In genomic region chr12:14920475-14921126, GRCh38 we compare ENCODE assay signal across 13 cellular contexts. TPM values are rescaled to one million over a fixed set of nuclear protein-coding genes. Genes with fewer than 3 reads are reported as not detected.
DNase-seq lines count a peak whose midpoint lies in the region; ATAC-seq and TF ChIP-seq lines count a peak whose summit lies in the region.
"Had no signal": no experiment of that assay in that cellular context is flagged by ENCODE, and none has a peak within 500 bp of the region (broad histone marks: within the 10 kb centered on the region; RNA-seq: fewer than 3 reads in every experiment).

No MANE protein-coding gene starts in this region.

- H3K9me3 ChIP-seq in CD4-positive, alpha-beta memory T cell (ENCODE audit: control insufficient read depth in 1 of 2, low read length in 2 of 2) = no peaks in the 10 kb centered on the region
- no peaks in the 10 kb centered on the region for H3K9me3 ChIP-seq in effector memory CD4-positive, alpha-beta T cell (ENCODE audit: control insufficient read depth, low read length)
- H3K9me3 ChIP-seq: BE2C had no signal

- POLR2A ChIA-PET in CD4-positive, alpha-beta memory T cell (lab: Charles Lee; ENCODE audit: partially characterized antibody) = interaction anchor here (1.0 to 1.9 kb wide), 5 partner anchors 9 to 151 kb away, joined by 3 to 6 read pairs (median 5); partner anchors contain the start of gene ERP27

- H3K4me3 Mint-ChIP-seq in CD4-positive, alpha-beta memory T cell = peak overlapping the region in 1 of 8 donors; percentile 27

- no peak overlapping the region for H3K4me3 ChIP-seq in CD4-positive, alpha-beta memory T cell (ENCODE audit: low read length in 2 of 2)
- H3K4me3 ChIP-seq in effector memory CD4-positive, alpha-beta T cell (ENCODE audit: insufficient read depth, low read depth, low read length, poor library complexity, severe bottlenecking) = no peak overlapping the region
- H3K4me3 ChIP-seq: cardiac muscle cell had no signal

- peaks cover 44% of the 10 kb centered on the region for H3K36me3 ChIP-seq in CD4-positive, alpha-beta memory T cell (ENCODE audit: insufficient read depth, low read length)
- H3K36me3 ChIP-seq in effector memory CD4-positive, alpha-beta T cell (ENCODE audit: control insufficient read depth, insufficient read depth, low read length) = peaks cover 45% of the 10 kb centered on the region
- H3K36me3 ChIP-seq: BE2C, cardiac muscle cell had no signal

- DNase-seq in CD4-positive, alpha-beta memory T cell = no peak
- no peak for DNase-seq in activated naive CD4-positive, alpha-beta T cell treated with anti-CD3 and anti-CD28 coated beads, Interleukin-2, amount 50 U/mL, for 72 hours (ENCODE audit: low spot score in 2 of 2)
- DNase-seq in DMS 273 (lab: John Stamatoyannopoulos, UW; ENCODE audit: unreplicated experiment) (no peak), foreskin keratinocyte (no peak), DMS153 (lab: John Stamatoyannopoulos, UW) (no peak)
- no peak for DNase-seq in effector memory CD4-positive, alpha-beta T cell
- DNase-seq: BE2C, NCI-H1048 had no signal

- H3K4me1 Mint-ChIP-seq in CD4-positive, alpha-beta memory T cell = peaks cover 11 to 34% (median 16%) of the 10 kb centered on the region in 4 donors

- peaks cover 64 to 65% of the 10 kb centered on the region in 2 donors for H3K36me3 Mint-ChIP-seq in CD4-positive, alpha-beta memory T cell
- H3K36me3 Mint-ChIP-seq in activated naive CD4-positive, alpha-beta T cell treated with anti-CD3 and anti-CD28 coated beads, Interleukin-2, amount 50 U/mL, for 72 hours = peaks cover 16 to 40% of the 10 kb centered on the region in 2 donors

- CTCF ChIA-PET in CD4-positive, alpha-beta memory T cell (lab: Charles Lee; ENCODE audit: partially characterized antibody) = interaction anchor here (1.0 to 2.3 kb wide), 7 partner anchors 14 to 75 kb away, joined by 3 to 7 read pairs (median 3); no protein-coding TSS in a partner anchor

- H3K27ac ChIP-seq in CD4-positive, alpha-beta memory T cell (ENCODE audit: low read depth, low read length) = no peak overlapping the region
- H3K27ac ChIP-seq in foreskin keratinocyte = no peak overlapping the region
- no peak overlapping the region for H3K27ac ChIP-seq in effector memory CD4-positive, alpha-beta T cell (ENCODE audit: insufficient read depth, low read length, poor library complexity, severe bottlenecking)
- H3K27ac ChIP-seq: cardiac muscle cell had no signal

- no peaks in the 10 kb centered on the region for H3K9me3 Mint-ChIP-seq in CD4-positive, alpha-beta memory T cell
- no peaks in the 10 kb centered on the region for H3K9me3 Mint-ChIP-seq in activated naive CD4-positive, alpha-beta T cell treated with anti-CD3 and anti-CD28 coated beads, Interleukin-2, amount 50 U/mL, for 72 hours

- ATAC-seq in GM19324 (IDR thresholded peaks at IDR 0.05; ENCODE audit: low FRiP score, unreplicated experiment) (peak; percentile 74), HG03457 (IDR thresholded peaks at IDR 0.05; ENCODE audit: unreplicated experiment) (peak; percentile 73), foreskin keratinocyte (no peak)
- ATAC-seq in activated naive CD4-positive, alpha-beta T cell treated with anti-CD3 and anti-CD28 coated beads, Interleukin-2, amount 50 U/mL, for 72 hours = peak; percentile 74 to 83

- H3K27me3 Mint-ChIP-seq in CD4-positive, alpha-beta memory T cell = no peaks in the 10 kb centered on the region

- peaks cover 15% of the 10 kb centered on the region for H3K4me1 ChIP-seq in CD4-positive, alpha-beta memory T cell (ENCODE audit: insufficient read depth, low read length)
- no peaks in the 10 kb centered on the region for H3K4me1 ChIP-seq in foreskin keratinocyte
- no peaks in the 10 kb centered on the region for H3K4me1 ChIP-seq in effector memory CD4-positive, alpha-beta T cell (ENCODE audit: control insufficient read depth, insufficient read depth, low read length, poor library complexity, severe bottlenecking)
- H3K4me1 ChIP-seq: BE2C had no signal

- no peaks in the 10 kb centered on the region for H3K27me3 ChIP-seq in CD4-positive, alpha-beta memory T cell (ENCODE audit: insufficient read depth, low read length)
- H3K27me3 ChIP-seq in foreskin keratinocyte = no peaks in the 10 kb centered on the region
- H3K27me3 ChIP-seq in effector memory CD4-positive, alpha-beta T cell (replicated peaks; ENCODE audit: control insufficient read depth, insufficient read depth, low read length, poor library complexity, severe bottlenecking) = no peaks in the 10 kb centered on the region
- H3K27me3 ChIP-seq: BE2C, cardiac muscle cell had no signal

- intact Hi-C loops in CD4-positive, alpha-beta memory T cell (cut with micrococcal nuclease) = loop anchor here (2.0 to 5.0 kb wide), 3 partner anchors 20 to 73 kb away; partner anchors contain the start of gene MGP

- no peak for TF ChIP-seq CTCF in foreskin keratinocyte (conservative IDR thresholded peaks at IDR 0.05)

- H3K27ac Mint-ChIP-seq in CD4-positive, alpha-beta memory T cell = peak overlapping the region; percentile 19 to 80 (median 78)
- H3K27ac Mint-ChIP-seq in activated naive CD4-positive, alpha-beta T cell treated with anti-CD3 and anti-CD28 coated beads, Interleukin-2, amount 50 U/mL, for 72 hours = peak overlapping the region in 1 of 2 donors; percentile 16

RNA-seq across cellular contexts. Expression of gene ERP27, which starts 17.7 kb away (rescaled TPM):
- total RNA-seq in CD4-positive, alpha-beta memory T cell = 10 to 100 TPM in 1 of 2 experiments, 1 to 10 TPM in 1; 9.3 to 11.5 TPM
- polyA plus RNA-seq in CD4-positive, alpha-beta memory T cell = 1 to 10 TPM; 3.4 to 4.5 TPM
- 1 to 10 TPM; 1.5 to 5.0 TPM for total RNA-seq in activated naive CD4-positive, alpha-beta T cell treated with anti-CD3 and anti-CD28 coated beads, Interleukin-2, amount 50 U/mL, for 72 hours
- total RNA-seq in foreskin keratinocyte = 0.07 TPM in 2 replicates
- 0.06 and 0.08 TPM in 2 replicates for polyA plus RNA-seq in foreskin keratinocyte
- total RNA-seq: cardiac muscle cell, skeletal muscle tissue had no signal
- polyA plus RNA-seq: cardiac muscle cell had no signal

RNA-seq across cellular contexts. Expression of gene MGP, which starts 34.9 kb away (rescaled TPM):
- under 1 TPM in 1 of 2 experiments, not detected in 1; 0.49 TPM for total RNA-seq in CD4-positive, alpha-beta memory T cell
- not detected for polyA plus RNA-seq in CD4-positive, alpha-beta memory T cell
- total RNA-seq in activated naive CD4-positive, alpha-beta T cell treated with anti-CD3 and anti-CD28 coated beads, Interleukin-2, amount 50 U/mL, for 72 hours = under 1 TPM in 1 of 2 donors, not detected in 1; 0.47 TPM
- 0.44 TPM in 1 of 2 replicates, not detected in the other for total RNA-seq in foreskin keratinocyte
- polyA plus RNA-seq in foreskin keratinocyte = 0.20 TPM in 1 of 2 replicates, not detected in the other
- total RNA-seq: cardiac muscle cell had no signal

RNA-seq across cellular contexts. Expression of gene ARHGDIB, which starts 40.8 kb away (rescaled TPM):
- 100 to 1,000 TPM; 717 to 768 TPM for total RNA-seq in CD4-positive, alpha-beta memory T cell
- polyA plus RNA-seq in CD4-positive, alpha-beta memory T cell = 1,000 to 10,000 TPM; 2,962 to 4,406 TPM
- total RNA-seq in activated naive CD4-positive, alpha-beta T cell treated with anti-CD3 and anti-CD28 coated beads, Interleukin-2, amount 50 U/mL, for 72 hours = 100 to 1,000 TPM; 667 to 811 TPM
- 80.7 and 136 TPM in 2 replicates for total RNA-seq in foreskin keratinocyte
- 96.0 and 169 TPM in 2 replicates for polyA plus RNA-seq in foreskin keratinocyte

RNA-seq across cellular contexts. Expression of gene PDE6H, which starts 52.2 kb away (rescaled TPM):
- total RNA-seq in CD4-positive, alpha-beta memory T cell = not detected
- polyA plus RNA-seq in CD4-positive, alpha-beta memory T cell = not detected
- not detected for total RNA-seq in activated naive CD4-positive, alpha-beta T cell treated with anti-CD3 and anti-CD28 coated beads, Interleukin-2, amount 50 U/mL, for 72 hours
- not detected in 2 replicates for total RNA-seq in foreskin keratinocyte
- not detected in 2 replicates for polyA plus RNA-seq in foreskin keratinocyte
- total RNA-seq: cardiac muscle cell, fibroblast of lung, skeletal muscle tissue had no signal
- polyA plus RNA-seq: cardiac muscle cell, fibroblast of lung had no signal
